ENCODE assay signal across 7 cellular contexts in genomic region chr12:95998611-95999300, GRCh38. TPM values are rescaled to one million over a fixed set of nuclear protein-coding genes. Genes with fewer than 3 reads are reported as not detected.
A peak's percentile ranks its signal among the peaks of the same experiment; 100 is the strongest.
DNase-seq lines count a peak whose midpoint lies in the region; ATAC-seq and TF ChIP-seq lines count a peak whose summit lies in the region.

No MANE protein-coding gene starts in this region.

- peaks cover 3% of the 10 kb centered on the region for H3K4me1 Mint-ChIP-seq in activated naive CD4-positive, alpha-beta T cell treated with anti-CD3 and anti-CD28 coated beads for 36 hours (ENCODE audit: low read depth)
- H3K4me1 Mint-ChIP-seq in glutamatergic neuron (ENCODE audit: low read depth, unreplicated experiment): no peaks in the 10 kb centered on the region

- no peaks in the 10 kb centered on the region for H3K9me3 ChIP-seq in Panc1 (ENCODE audit: control insufficient read depth, insufficient read depth, low read depth, low read length)

- peak; percentile 70 for TF ChIP-seq CTCF in GM10248 (IDR thresholded peaks at IDR 0.05; ENCODE audit: control extremely low read depth, extremely low read depth, low read depth, missing control alignments)
- peak; percentile 77 for TF ChIP-seq CTCF in Panc1 (IDR thresholded peaks at IDR 0.05)
- peak; percentile 54 for TF ChIP-seq CTCF in glutamatergic neuron (IDR thresholded peaks at IDR 0.05; ENCODE audit: partially characterized antibody, unreplicated experiment)

- intact Hi-C loops in Panc1 (cut with micrococcal nuclease; ENCODE audit: unreplicated experiment): loop anchor here (5.0 kb wide), 1 partner anchor 81 kb away; no protein-coding TSS in a partner anchor
- intact Hi-C loops in activated naive CD4-positive, alpha-beta T cell treated with anti-CD3 and anti-CD28 coated beads for 36 hours (cut with micrococcal nuclease): loop anchor here (1.0 kb wide), 7 partner anchors 55 to 518 kb away; partner anchors contain the start of gene AMDHD1

- peak; percentile 82 for TF ChIP-seq RAD21 in Ishikawa (IDR thresholded peaks at IDR 0.05; ENCODE audit: low read depth)

- no peaks in the 10 kb centered on the region for H3K27me3 ChIP-seq in Panc1 (ENCODE audit: control insufficient read depth, insufficient read depth, low read length)

- peaks cover 8% of the 10 kb centered on the region for H3K36me3 Mint-ChIP-seq in activated naive CD4-positive, alpha-beta T cell treated with anti-CD3 and anti-CD28 coated beads for 36 hours (ENCODE audit: low read depth)
- no peaks in the 10 kb centered on the region for H3K36me3 Mint-ChIP-seq in glutamatergic neuron (ENCODE audit: unreplicated experiment)

- no peak overlapping the region for H3K27ac Mint-ChIP-seq in activated naive CD4-positive, alpha-beta T cell treated with anti-CD3 and anti-CD28 coated beads for 36 hours
- H3K27ac Mint-ChIP-seq in glutamatergic neuron (ENCODE audit: unreplicated experiment): no peak overlapping the region

- POLR2A ChIA-PET in GM10248 (lab: Yijun Ruan, JAX): interaction anchor here (0.6 kb wide), 1 partner anchor 1009 kb away, joined by 3 read pairs; no protein-coding TSS in a partner anchor
- POLR2A ChIA-PET in Panc1 (lab: Charles Lee): no interaction called here

- in situ Hi-C loops in Panc1 (cut with HindIII; ENCODE audit: low pct_unique_long_range_greater_than_20kb, low sequenced_read_pairs): no loop called here

- no peak overlapping the region for H3K27ac ChIP-seq in Panc1 (ENCODE audit: low read length)

- CTCF ChIA-PET in GM10248 (lab: Yijun Ruan, JAX) (interaction anchor here (0.7 to 3.6 kb wide), 31 partner anchors 9 to 519 kb away, joined by 3 to 28 read pairs (median 5); partner anchors contain the start of genes AMDHD1 and CCDC38), Panc1 (lab: Charles Lee) (interaction anchor here (0.5 to 2.3 kb wide), 6 partner anchors 80 to 424 kb away, joined by 3 to 9 read pairs (median 6); no protein-coding TSS in a partner anchor)
- CTCF ChIA-PET in activated naive CD4-positive, alpha-beta T cell treated with anti-CD3 and anti-CD28 coated beads for 36 hours (lab: Charles Lee): interaction anchor here (0.6 to 4.7 kb wide), 32 partner anchors 9 to 532 kb away, joined by 3 to 117 read pairs (median 4); partner anchors contain the start of genes AMDHD1 and CCDC38

- no peak overlapping the region for H3K4me3 Mint-ChIP-seq in activated naive CD4-positive, alpha-beta T cell treated with anti-CD3 and anti-CD28 coated beads for 36 hours
- no peak overlapping the region for H3K4me3 Mint-ChIP-seq in glutamatergic neuron (ENCODE audit: unreplicated experiment)

- peaks cover 7% of the 10 kb centered on the region; the same call in 1 of the 2 replicates for H3K36me3 ChIP-seq in Panc1 (ENCODE audit: control insufficient read depth, insufficient read depth, low read length)

- BruUV-seq in Panc1 (replicated peaks; lab: Mats Ljungman, UMichigan): no TSS peak

- DNase-seq in GM10248 (ENCODE audit: extremely low spot score) (peak; percentile 72), Panc1 (ENCODE audit: low read depth, low spot score) (peak; percentile 25), glutamatergic neuron (no peak), pulmonary artery endothelial cell (ENCODE audit: low read depth, low spot score) (peak; percentile 24)
- DNase-seq in activated naive CD4-positive, alpha-beta T cell treated with anti-CD3 and anti-CD28 coated beads for 36 hours: peak; percentile 71

- H3K27me3 Mint-ChIP-seq in activated naive CD4-positive, alpha-beta T cell treated with anti-CD3 and anti-CD28 coated beads for 36 hours (ENCODE audit: low read depth): no peaks in the 10 kb centered on the region
- H3K27me3 Mint-ChIP-seq in glutamatergic neuron (ENCODE audit: unreplicated experiment): peaks cover 2% of the 10 kb centered on the region

- H3K4me3 ChIP-seq in Panc1 (ENCODE audit: low read depth in 2 of 2, low read length in 2 of 2): no peak overlapping the region

- peak; percentile 98 for ATAC-seq in GM21723 (IDR thresholded peaks at IDR 0.05; ENCODE audit: unreplicated experiment)
- ATAC-seq in Panc1: peak; percentile 91

- no peaks in the 10 kb centered on the region for H3K4me1 ChIP-seq in Panc1 (ENCODE audit: control insufficient read depth, insufficient read depth, low read length)

- no peaks in the 10 kb centered on the region for H3K9me3 Mint-ChIP-seq in activated naive CD4-positive, alpha-beta T cell treated with anti-CD3 and anti-CD28 coated beads for 36 hours
- H3K9me3 Mint-ChIP-seq in glutamatergic neuron (ENCODE audit: unreplicated experiment): peaks cover 2% of the 10 kb centered on the region

- no peak for TF ChIP-seq EP300 in Ishikawa (IDR thresholded peaks at IDR 0.05; ENCODE audit: borderline replicate concordance)

TF ChIP-seq in Ishikawa, 13 proteins besides CTCF, POLR2A, EP300 and RAD21:
- no peak for TF ChIP-seq REST (IDR thresholded peaks at IDR 0.05; ENCODE audit: low read depth)
- TF ChIP-seq MAX (IDR thresholded peaks at IDR 0.05): no peak
- no peak for TF ChIP-seq FOXM1 (IDR thresholded peaks at IDR 0.05; ENCODE audit: borderline replicate concordance, low read depth)
- no peak for TF ChIP-seq TAF1 (IDR thresholded peaks at IDR 0.05; ENCODE audit: low read depth)
- TF ChIP-seq TEAD4 (IDR thresholded peaks at IDR 0.05): no peak
- no peak for TF ChIP-seq ZBTB7A (IDR thresholded peaks at IDR 0.05; ENCODE audit: low read depth)
- no peak for TF ChIP-seq CREB1 (IDR thresholded peaks at IDR 0.05; ENCODE audit: low read depth)
- no peak for TF ChIP-seq TCF12 (IDR thresholded peaks at IDR 0.05; ENCODE audit: low read depth)
- no peak for TF ChIP-seq NFIC (IDR thresholded peaks at IDR 0.05)
- no peak for TF ChIP-seq EGR1 (IDR thresholded peaks at IDR 0.05)
- no peak for TF ChIP-seq CEBPB (IDR thresholded peaks at IDR 0.05)

RNA-seq across cellular contexts. Expression of gene HAL, which starts 2.6 kb away (rescaled TPM):
- total RNA-seq in Panc1 (2021; ENCODE audit: unreplicated experiment): 0.08 TPM
- polyA plus RNA-seq in Panc1 (2012; ENCODE audit: insufficient read length): not detected
- total RNA-seq in activated naive CD4-positive, alpha-beta T cell treated with anti-CD3 and anti-CD28 coated beads for 36 hours: under 1 TPM; 0.31 to 0.32 TPM
- not detected for total RNA-seq in glutamatergic neuron (ENCODE audit: unreplicated experiment)
- total RNA-seq in pulmonary artery endothelial cell: 0.07 and 0.11 TPM in 2 replicates

RNA-seq across cellular contexts. Expression of gene LTA4H, which starts 36.6 kb away (rescaled TPM):
- total RNA-seq in Panc1 (2021; ENCODE audit: unreplicated experiment) (59.6 TPM), glutamatergic neuron (ENCODE audit: unreplicated experiment) (27.6 TPM), pulmonary artery endothelial cell (87.8 and 90.6 TPM in 2 replicates)
- 50.9 TPM for polyA plus RNA-seq in Panc1 (2012; ENCODE audit: insufficient read length)
- 100 to 1,000 TPM; 125 TPM for total RNA-seq in activated naive CD4-positive, alpha-beta T cell treated with anti-CD3 and anti-CD28 coated beads for 36 hours

RNA-seq across cellular contexts. Expression of gene AMDHD1, which starts 55.6 kb away (rescaled TPM):
- total RNA-seq in Panc1 (2021; ENCODE audit: unreplicated experiment) (0.54 TPM), glutamatergic neuron (ENCODE audit: unreplicated experiment) (not detected), pulmonary artery endothelial cell (under 0.01 and 0.07 TPM in 2 replicates)
- 0.28 TPM for polyA plus RNA-seq in Panc1 (2012; ENCODE audit: insufficient read length)
- total RNA-seq in activated naive CD4-positive, alpha-beta T cell treated with anti-CD3 and anti-CD28 coated beads for 36 hours: under 1 TPM; 0.52 to 0.69 TPM

RNA-seq across cellular contexts. Expression of gene CCDC38, which starts 56.3 kb away (rescaled TPM):
- total RNA-seq in Panc1 (2021; ENCODE audit: unreplicated experiment) (not detected), glutamatergic neuron (ENCODE audit: unreplicated experiment) (not detected), pulmonary artery endothelial cell (not detected in 2 replicates)
- polyA plus RNA-seq in Panc1 (2012; ENCODE audit: insufficient read length): not detected
- under 1 TPM in 1 of 2 experiments, not detected in 1; 0.49 TPM for total RNA-seq in activated naive CD4-positive, alpha-beta T cell treated with anti-CD3 and anti-CD28 coated beads for 36 hours
